24 cellular contexts compared by ENCODE assay signal in the genomic region with DNA sequence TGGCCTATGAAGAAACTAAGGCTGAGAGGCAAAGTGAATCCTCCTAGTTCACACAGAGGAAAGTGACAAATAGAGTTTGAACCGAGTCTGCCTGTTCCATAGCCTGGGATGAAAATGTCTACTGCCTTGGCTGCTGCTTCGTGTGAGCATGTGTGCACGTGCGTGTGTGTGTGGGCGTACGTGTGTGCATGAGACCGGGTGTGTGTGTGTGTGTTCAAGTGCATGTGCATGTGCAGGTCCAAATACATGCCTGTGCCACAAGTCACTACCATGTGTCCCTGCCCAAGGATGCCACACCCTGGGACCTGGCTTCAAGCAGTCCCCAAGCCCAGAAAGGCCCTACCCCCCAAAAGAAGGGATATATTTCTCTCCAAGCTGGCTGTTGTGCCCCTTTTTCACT. TPM values are rescaled to one million over a fixed set of nuclear protein-coding genes. Genes with fewer than 3 reads are reported as not detected.
"Had no signal": no experiment of that assay in that cellular context is flagged by ENCODE, and none has a peak within 500 bp of the region (broad histone marks: within the 10 kb centered on the region; RNA-seq: fewer than 3 reads in every experiment).

No MANE protein-coding gene starts in this region.

- H3K27ac ChIP-seq: brain microvascular endothelial cell, cardiac muscle cell had no signal

- H3K4me3 Mint-ChIP-seq: activated CD4-positive, alpha-beta T cell treated with anti-CD3 and anti-CD28 coated beads for 36 hours; activated CD8-positive, alpha-beta T cell treated with anti-CD3 and anti-CD28 coated beads for 36 hours; activated naive CD8-positive, alpha-beta T cell; activated T-cell treated with anti-CD3 and anti-CD28 coated beads, Interleukin-2, amount 50 U/mL, for 4 hours had no signal

- H3K36me3 ChIP-seq: brain microvascular endothelial cell, cardiac muscle cell had no signal

- H3K4me1 Mint-ChIP-seq: activated CD4-positive, alpha-beta T cell treated with anti-CD3 and anti-CD28 coated beads for 36 hours had no signal

- DNase-seq: activated CD4-positive, alpha-beta T cell treated with anti-CD3 and anti-CD28 coated beads for 36 hours; activated CD8-positive, alpha-beta T cell treated with anti-CD3 and anti-CD28 coated beads for 36 hours; activated effector memory CD4-positive, alpha-beta T cell treated with anti-CD3 and anti-CD28 coated beads, Interleukin-2, amount 50 U/mL, for 16 hours; activated naive CD4-positive, alpha-beta T cell treated with Interleukin-2 at 50 U/mL for 16 hours; activated T-cell treated with anti-CD3 and anti-CD28 coated beads, Interleukin-2, amount 50 U/mL, for 4 hours; amygdala; brain microvascular endothelial cell; cerebellar nuclear complex; Karpas-422; MM.1S; NCI-H1105; NCI-H1436 treated with DMSO at 0.1 percent for 48 hours; NCI-H187; NCI-H2081; NCI-H446; NCI-H524; PC-3; SIG-M5; T-helper 2 cell; T1000 had no signal

- H3K4me3 ChIP-seq: cardiac muscle cell had no signal

- H3K27ac Mint-ChIP-seq: activated CD4-positive, alpha-beta T cell treated with anti-CD3 and anti-CD28 coated beads for 36 hours; activated CD8-positive, alpha-beta T cell treated with anti-CD3 and anti-CD28 coated beads for 36 hours; activated naive CD8-positive, alpha-beta T cell had no signal

- FAIRE-seq: astrocyte, TTC549 had no signal

- H3K27me3 Mint-ChIP-seq: activated naive CD8-positive, alpha-beta T cell had no signal

- H3K27me3 ChIP-seq: cardiac muscle cell had no signal

- ATAC-seq: activated CD4-positive, alpha-beta T cell treated with anti-CD3 and anti-CD28 coated beads for 36 hours; activated CD8-positive, alpha-beta T cell treated with anti-CD3 and anti-CD28 coated beads for 36 hours; activated T-cell treated with anti-CD3 and anti-CD28 coated beads, Interleukin-2, amount 50 U/mL, for 4 hours; PC-3 had no signal

- H3K9me3 Mint-ChIP-seq: activated CD8-positive, alpha-beta T cell treated with anti-CD3 and anti-CD28 coated beads for 36 hours; activated T-cell treated with anti-CD3 and anti-CD28 coated beads, Interleukin-2, amount 50 U/mL, for 4 hours had no signal

- H3K36me3 Mint-ChIP-seq: activated naive CD8-positive, alpha-beta T cell had no signal

RNA-seq across cellular contexts. Expression of a gene that starts 13.6 kb away (rescaled TPM):
- total RNA-seq: activated CD4-positive, alpha-beta T cell treated with anti-CD3 and anti-CD28 coated beads for 36 hours; activated CD8-positive, alpha-beta T cell treated with anti-CD3 and anti-CD28 coated beads for 36 hours; activated T-cell treated with anti-CD3 and anti-CD28 coated beads, Interleukin-2, amount 50 U/mL, for 4 hours; astrocyte; PC-3 had no signal
